ENCODE assay signal across 29 cellular contexts in the genomic region with DNA sequence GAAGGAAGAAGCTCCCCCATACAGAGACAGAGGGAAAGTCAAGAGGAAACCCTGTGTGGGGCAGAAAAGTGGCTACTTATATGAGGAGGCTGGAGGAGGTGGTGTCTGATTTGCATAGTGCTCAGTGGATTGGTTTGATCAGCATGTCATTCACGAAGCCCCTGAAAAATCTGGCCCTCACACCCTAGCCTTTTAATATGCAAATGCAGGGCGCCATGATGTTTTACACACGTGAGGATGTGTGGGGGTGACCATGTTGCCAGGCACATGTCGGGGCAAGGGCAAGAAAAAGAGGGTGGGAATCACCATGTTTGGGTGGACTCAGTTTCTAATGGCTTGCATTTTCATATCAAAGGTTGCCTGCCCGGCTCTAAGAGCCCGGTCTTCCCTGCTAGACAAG.
"Had no signal": no experiment of that assay in that cellular context is flagged by ENCODE, and none has a peak within 500 bp of the region (broad histone marks: within the 10 kb centered on the region; RNA-seq: fewer than 3 reads in every experiment).

No MANE protein-coding gene starts in this region.

- DNase-seq: activated CD4-positive, alpha-beta T cell treated with anti-CD3 and anti-CD28 coated beads for 36 hours; activated CD4-positive, alpha-beta T cell treated with anti-CD3 and anti-CD28 coated beads, Interleukin-2, amount 50 U/mL, for 48 hours; activated CD8-positive, alpha-beta memory T cell treated with anti-CD3 and anti-CD28 coated beads, Interleukin-2, amount 10 ng/mL, durations not matched to agents 7 days and 5 days; activated effector memory CD4-positive, alpha-beta T cell treated with Interleukin-2 at 50 U/mL for 16 hours; activated naive CD4-positive, alpha-beta T cell; activated T-cell treated with anti-CD3 and anti-CD28 coated beads, Interleukin-2, amount 50 U/mL, for 24 hours; aorta; caudate nucleus; Karpas-422; MM.1S; NCI-H1105; NCI-H1436; NCI-H1694 treated with DMSO at 0.1 percent for 48 hours; NCI-H2029 treated with DMSO at 0.1 percent for 48 hours; NCI-H345; NCI-H510A; NCI-H748 treated with DMSO at 0.1 percent for 48 hours; OCI-M1; RPMI8226; T-cell; T-helper 2 cell; T1000 had no signal

- H3K27ac ChIP-seq: breast epithelium, SK-N-MC, VCaP had no signal

- H3K4me1 ChIP-seq: breast epithelium had no signal

- H3K27me3 ChIP-seq: breast epithelium had no signal

- H3K4me3 Mint-ChIP-seq: activated CD4-positive, alpha-beta T cell treated with anti-CD3 and anti-CD28 coated beads for 36 hours; activated CD8-positive, alpha-beta memory T cell treated with anti-CD3 and anti-CD28 coated beads, Interleukin-2, amount 10 ng/mL, durations not matched to agents 7 days and 5 days; activated naive CD4-positive, alpha-beta T cell treated with anti-CD3 and anti-CD28 coated beads, Interleukin-2, amount 50 U/mL, for 24 hours; activated T-cell treated with anti-CD3 and anti-CD28 coated beads, Interleukin-2, amount 50 U/mL, for 24 hours; activated T-helper 1 cell treated with anti-CD3 and anti-CD28 coated beads, Interleukin-12 subunit alpha, Interleukin-12 subunit beta, Interleukin-2, Interleukin-4 antibody, amounts not matched to agents 30 ng/mL and 10 ng/mL and 1 ng/mL, durations not matched to agents 14 hours and 24 hours and 36 hours; T-cell had no signal

- H3K27ac Mint-ChIP-seq: activated CD4-positive, alpha-beta T cell treated with anti-CD3 and anti-CD28 coated beads for 36 hours; activated CD8-positive, alpha-beta memory T cell treated with anti-CD3 and anti-CD28 coated beads, Interleukin-2, amount 10 ng/mL, durations not matched to agents 7 days and 5 days; activated naive CD4-positive, alpha-beta T cell treated with anti-CD3 and anti-CD28 coated beads, Interleukin-2, amount 50 U/mL, for 24 hours; activated T-cell treated with anti-CD3 and anti-CD28 coated beads, Interleukin-2, amount 50 U/mL, for 24 hours; activated T-helper 1 cell treated with anti-CD3 and anti-CD28 coated beads, Interleukin-12 subunit alpha, Interleukin-12 subunit beta, Interleukin-2, Interleukin-4 antibody, amounts not matched to agents 30 ng/mL and 10 ng/mL and 1 ng/mL, durations not matched to agents 14 hours and 24 hours and 36 hours; T-cell had no signal

- ATAC-seq: activated CD4-positive, alpha-beta T cell treated with anti-CD3 and anti-CD28 coated beads for 36 hours; activated CD8-positive, alpha-beta memory T cell treated with anti-CD3 and anti-CD28 coated beads, Interleukin-2, amount 10 ng/mL, durations not matched to agents 7 days and 5 days; Panc1; Right ventricle myocardium inferior; T-cell had no signal

- H3K9me3 Mint-ChIP-seq: activated naive CD4-positive, alpha-beta T cell treated with anti-CD3 and anti-CD28 coated beads, Interleukin-2, amount 50 U/mL, for 24 hours had no signal

- H3K4me1 Mint-ChIP-seq: activated CD4-positive, alpha-beta T cell treated with anti-CD3 and anti-CD28 coated beads for 36 hours; activated CD8-positive, alpha-beta memory T cell treated with anti-CD3 and anti-CD28 coated beads, Interleukin-2, amount 10 ng/mL, durations not matched to agents 7 days and 5 days; activated naive CD4-positive, alpha-beta T cell treated with anti-CD3 and anti-CD28 coated beads, Interleukin-2, amount 50 U/mL, for 24 hours; T-cell had no signal
